ENCODE assay signal across 1 cellular context in the genomic region with DNA sequence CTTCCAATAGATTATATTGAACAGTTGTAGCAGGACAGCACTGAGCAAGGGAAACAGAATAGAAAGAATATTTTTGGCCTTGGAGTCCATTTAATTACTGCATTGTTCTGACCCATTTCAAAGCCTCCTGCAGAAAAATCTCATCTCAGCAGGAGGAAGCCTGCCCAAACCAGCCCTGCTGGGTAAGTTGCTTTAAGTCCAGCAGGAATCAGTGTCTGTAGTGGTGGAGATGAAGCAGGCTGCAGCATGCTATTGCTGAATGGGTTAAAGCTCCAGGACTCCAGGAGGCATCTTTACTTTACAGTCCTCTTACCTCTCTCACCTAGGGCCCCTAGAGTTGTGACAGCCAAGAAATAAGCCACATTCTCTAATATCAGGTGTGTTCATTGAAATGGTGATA.
TF ChIP-seq lines count a peak whose summit lies in the region.

No MANE protein-coding gene starts in this region.

TF ChIP-seq in A549, 52 proteins besides CTCF, POLR2A, EP300 and RAD21 (continued from another document):
- no peak for TF ChIP-seq USF2 (IDR thresholded peaks at IDR 0.05)
- TF ChIP-seq RNF2 (IDR thresholded peaks at IDR 0.05; ENCODE audit: borderline replicate concordance, low read depth) = no peak
